13 cellular contexts compared by ENCODE assay signal in genomic region chr17:29136998-29137730, GRCh38. TPM values are rescaled to one million over a fixed set of nuclear protein-coding genes. Genes with fewer than 3 reads are reported as not detected.
DNase-seq lines count a peak whose midpoint lies in the region; ATAC-seq and TF ChIP-seq lines count a peak whose summit lies in the region.
"Had no signal": no experiment of that assay in that cellular context is flagged by ENCODE, and none has a peak within 500 bp of the region (broad histone marks: within the 10 kb centered on the region; RNA-seq: fewer than 3 reads in every experiment).

No MANE protein-coding gene starts in this region.

- peaks cover 6 to 8% of the 10 kb centered on the region in 2 donors for H3K36me3 Mint-ChIP-seq in activated naive CD4-positive, alpha-beta T cell treated with anti-CD3 and anti-CD28 coated beads, Interleukin-2, amount 50 U/mL, for 72 hours

- peaks cover 85% of the 10 kb centered on the region for H3K79me2 ChIP-seq in Loucy (ENCODE audit: insufficient read depth, low read length)

- intact Hi-C loops in psoas muscle (cut with DNase I): no loop called here
- intact Hi-C loops in heart right ventricle (cut with DNase I): no loop called here

- peak overlapping the region; percentile 93 for H3K4me2 ChIP-seq in Loucy (ENCODE audit: low read depth, low read length, poor library complexity, severe bottlenecking)

- H3K4me3 ChIP-seq in Loucy (ENCODE audit: low read length, poor library complexity, severe bottlenecking) (peak overlapping the region; percentile 93), psoas muscle (peak overlapping the region; percentile 78), heart right ventricle (no peak overlapping the region)
- H3K4me3 ChIP-seq: skin epidermis had no signal

- H3K9me3 ChIP-seq in Loucy (ENCODE audit: insufficient read depth, low read depth, low read length) (no peaks in the 10 kb centered on the region), psoas muscle (no peaks in the 10 kb centered on the region), heart right ventricle (no peaks in the 10 kb centered on the region)

- ATAC-seq in activated CD4-positive, CD25-positive, alpha-beta regulatory T cell treated with anti-CD3 and anti-CD28 coated beads, Interleukin-2, amount 50 U/mL, for 24 hours: peak; percentile 46 to 50
- ATAC-seq in activated naive CD4-positive, alpha-beta T cell treated with anti-CD3 and anti-CD28 coated beads, Interleukin-2, amount 50 U/mL, for 72 hours: peak; percentile 42
- ATAC-seq in psoas muscle (no peak), GM18907 (IDR thresholded peaks at IDR 0.05; ENCODE audit: unreplicated experiment) (no peak), heart right ventricle (no peak)

- H3K27me3 ChIP-seq in Loucy (ENCODE audit: insufficient read depth, low read length, poor library complexity, severe bottlenecking) (peaks cover 5% of the 10 kb centered on the region), psoas muscle (ENCODE audit: insufficient read depth in 3 of 3, low read length in 2 of 3) (no peaks in the 10 kb centered on the region), heart right ventricle (no peaks in the 10 kb centered on the region)

- H3K4me1 ChIP-seq in Loucy (ENCODE audit: insufficient read depth, low read length, poor library complexity, severe bottlenecking) (peaks cover 58% of the 10 kb centered on the region), psoas muscle (peaks cover 80% of the 10 kb centered on the region), heart right ventricle (peaks cover 27 to 85% (median 75%) of the 10 kb centered on the region in 9 donors)

- H3K27ac ChIP-seq in psoas muscle (peak overlapping the region; percentile 93), heart right ventricle (peak overlapping the region in 1 of 10 donors; percentile 10)
- H3K27ac ChIP-seq: 22Rv1 had no signal

- no peaks in the 10 kb centered on the region for H3K9me2 ChIP-seq in Loucy (replicated peaks; ENCODE audit: low read depth, low read length)

- TF ChIP-seq CTCF in Loucy (conservative IDR thresholded peaks at IDR 0.05; ENCODE audit: low read length) (no peak), psoas muscle (IDR thresholded peaks at IDR 0.05) (no peak), heart right ventricle (IDR thresholded peaks at IDR 0.05) (no peak)

- H3K36me3 ChIP-seq in Loucy (ENCODE audit: insufficient read depth, low read length) (peaks cover 11% of the 10 kb centered on the region; the same call in 1 of the 2 replicates), psoas muscle (ENCODE audit: insufficient read depth in 1 of 2, low read depth in 1 of 2) (peaks cover 0 to 37% of the 10 kb centered on the region in 2 donors), heart right ventricle (peaks cover 0 to 36% (median 15%) of the 10 kb centered on the region in 9 donors)

- 0 out of 2 replicates have a peak, but pooled peaks cover 9% of the 10 kb centered on the region for H3F3A ChIP-seq in Loucy (ENCODE audit: low read depth)

- H3K9me3 Mint-ChIP-seq in activated naive CD4-positive, alpha-beta T cell treated with anti-CD3 and anti-CD28 coated beads, Interleukin-2, amount 50 U/mL, for 72 hours: no peaks in the 10 kb centered on the region

- H4K20me1 ChIP-seq in Loucy (ENCODE audit: insufficient read depth, low read length, poor library complexity, severe bottlenecking): peaks cover 62% of the 10 kb centered on the region

- peak overlapping the region; percentile 90 to 96 for H3K27ac Mint-ChIP-seq in activated naive CD4-positive, alpha-beta T cell treated with anti-CD3 and anti-CD28 coated beads, Interleukin-2, amount 50 U/mL, for 72 hours

- no peak for DNase-seq in activated CD4-positive, CD25-positive, alpha-beta regulatory T cell (lab: John Stamatoyannopoulos, UW)
- DNase-seq in activated naive CD4-positive, alpha-beta T cell treated with anti-CD3 and anti-CD28 coated beads, Interleukin-2, amount 50 U/mL, for 72 hours (ENCODE audit: low spot score in 2 of 2): peak in 1 of 2 donors; percentile 50
- DNase-seq in psoas muscle (no peak), heart right ventricle (no peak), NCI-H2196 treated with DMSO at 0.1 percent for 48 hours (lab: John Stamatoyannopoulos, UW; ENCODE audit: unreplicated experiment) (no peak)
- DNase-seq: activated CD8-positive, alpha-beta memory T cell treated with anti-CD3 and anti-CD28 coated beads, Interleukin-2, amount 50 U/mL, for 48 hours; kidney glomerular epithelial cell; NCI-H1436 had no signal

- H3K9ac ChIP-seq in Loucy (ENCODE audit: low read depth, low read length, poor library complexity, severe bottlenecking): peak overlapping the region; percentile 100

- 63 to 78% (median 68%) methylated on average over 8 of the region's 8 CpGs for WGBS in psoas muscle, 3 donors
- 63 to 65% methylated on average over 8 of the region's 8 CpGs for WGBS in heart right ventricle, 2 donors

- H2AFZ ChIP-seq in Loucy (ENCODE audit: low read length): no peak overlapping the region

RNA-seq across cellular contexts. Expression of gene MYO18A, which starts 43.0 kb away (rescaled TPM):
- 10 to 100 TPM; 38.8 to 62.8 TPM for total RNA-seq in activated naive CD4-positive, alpha-beta T cell treated with anti-CD3 and anti-CD28 coated beads, Interleukin-2, amount 50 U/mL, for 72 hours
- total RNA-seq in psoas muscle: 1,000 to 10,000 TPM in 2 of 4 donors, 100 to 1,000 TPM in 2; 770 to 1,274 (median 938) TPM
- 100 to 1,000 TPM; 142 to 538 (median 318) TPM for polyA plus RNA-seq in psoas muscle
- total RNA-seq in heart right ventricle: 100 to 1,000 TPM; 217 to 408 (median 327) TPM
- polyA plus RNA-seq in heart right ventricle: 100 to 1,000 TPM in 1 of 2 donors, 10 to 100 TPM in 1; 61.4 to 442 TPM

Comparison
In these comparisons a context has a peak if more than half of its experiments do, and no peak if none do; other contexts are left out.
1. ATAC-seq: peak in activated CD4-positive, CD25-positive, alpha-beta regulatory T cell treated with anti-CD3 and anti-CD28 coated beads, Interleukin-2, amount 50 U/mL, for 24 hours (2 of 2) and activated naive CD4-positive, alpha-beta T cell treated with anti-CD3 and anti-CD28 coated beads, Interleukin-2, amount 50 U/mL, for 72 hours (2 of 2); none in psoas muscle (0 of 4), GM18907 (single experiment) and heart right ventricle (0 of 8).
2. H3K4me3 ChIP-seq: peak in Loucy (single experiment) and psoas muscle (single experiment); none in heart right ventricle (0 of 10).